Comparison of ENCODE assay signal across 10 cellular contexts in genomic region chr7:44463169-44463808, GRCh38. TPM values are rescaled to one million over a fixed set of nuclear protein-coding genes. Genes with fewer than 3 reads are reported as not detected.
DNase-seq lines count a peak whose midpoint lies in the region; ATAC-seq lines count a peak whose summit lies in the region.
"Had no signal": no experiment of that assay in that cellular context is flagged by ENCODE, and none has a peak within 500 bp of the region (broad histone marks: within the 10 kb centered on the region; RNA-seq: fewer than 3 reads in every experiment).

No MANE protein-coding gene starts in this region.

- ATAC-seq in GM19463 (IDR thresholded peaks at IDR 0.05; ENCODE audit: unreplicated experiment): no peak
- ATAC-seq in HG02763 (IDR thresholded peaks at IDR 0.05; ENCODE audit: unreplicated experiment): no peak
- ATAC-seq in stimulated activated naive CD8-positive, alpha-beta T cell treated with anti-CD3 and anti-CD28 coated beads, Interleukin-15, Interleukin-2, amounts not matched to agents 100 U/mL and 50 U/mL, for 24 hours: no peak
- ATAC-seq: activated T-cell treated with anti-CD3 and anti-CD28 coated beads, Interleukin-2, amount 50 U/mL, for 4 hours; effector memory CD8-positive, alpha-beta T cell had no signal

- no peaks in the 10 kb centered on the region for H3K9me3 Mint-ChIP-seq in activated T-helper 1 cell treated with anti-CD3 and anti-CD28 coated beads, Interleukin-12 subunit alpha, Interleukin-12 subunit beta, Interleukin-2, Interleukin-4 antibody, amounts not matched to agents 30 ng/mL and 10 ng/mL and 1 ng/mL, durations not matched to agents 14 hours and 24 hours and 36 hours
- H3K9me3 Mint-ChIP-seq: activated T-cell treated with anti-CD3 and anti-CD28 coated beads, Interleukin-2, amount 50 U/mL, for 4 hours; effector memory CD8-positive, alpha-beta T cell had no signal

- H3K27me3 Mint-ChIP-seq in activated T-helper 1 cell treated with anti-CD3 and anti-CD28 coated beads, Interleukin-12 subunit alpha, Interleukin-12 subunit beta, Interleukin-2, Interleukin-4 antibody, amounts not matched to agents 30 ng/mL and 10 ng/mL and 1 ng/mL, durations not matched to agents 14 hours and 24 hours and 36 hours (ENCODE audit: insufficient read depth): no peaks in the 10 kb centered on the region
- H3K27me3 Mint-ChIP-seq: effector memory CD8-positive, alpha-beta T cell had no signal

- H3K27ac Mint-ChIP-seq in activated T-helper 1 cell treated with anti-CD3 and anti-CD28 coated beads, Interleukin-12 subunit alpha, Interleukin-12 subunit beta, Interleukin-2, Interleukin-4 antibody, amounts not matched to agents 30 ng/mL and 10 ng/mL and 1 ng/mL, durations not matched to agents 14 hours and 24 hours and 36 hours: peak overlapping the region; percentile 15
- H3K27ac Mint-ChIP-seq: effector memory CD8-positive, alpha-beta T cell had no signal

- no peak overlapping the region for H3K4me3 Mint-ChIP-seq in activated T-helper 1 cell treated with anti-CD3 and anti-CD28 coated beads, Interleukin-12 subunit alpha, Interleukin-12 subunit beta, Interleukin-2, Interleukin-4 antibody, amounts not matched to agents 30 ng/mL and 10 ng/mL and 1 ng/mL, durations not matched to agents 14 hours and 24 hours and 36 hours
- H3K4me3 Mint-ChIP-seq: activated T-cell treated with anti-CD3 and anti-CD28 coated beads, Interleukin-2, amount 50 U/mL, for 4 hours; effector memory CD8-positive, alpha-beta T cell had no signal

- DNase-seq in EL (peak; percentile 18), myocyte (ENCODE audit: low read depth) (peak; percentile 80), epidermal melanocyte (ENCODE audit: insufficient read length, low spot score) (no peak)
- peak; percentile 38 for DNase-seq in Jurkat, Clone E6-1 (ENCODE audit: low read depth, low spot score)
- no peak for DNase-seq in activated T-helper 1 cell treated with anti-CD3 and anti-CD28 coated beads, Interleukin-12 subunit alpha, Interleukin-12 subunit beta, Interleukin-2, Interleukin-4 antibody, amounts not matched to agents 30 ng/mL and 10 ng/mL and 1 ng/mL, durations not matched to agents 14 hours and 24 hours and 36 hours (ENCODE audit: low spot score)
- DNase-seq in stimulated activated naive CD8-positive, alpha-beta T cell treated with anti-CD3 and anti-CD28 coated beads, Interleukin-15, Interleukin-2, amounts not matched to agents 100 U/mL and 50 U/mL, for 24 hours: no peak
- DNase-seq: activated T-cell treated with anti-CD3 and anti-CD28 coated beads, Interleukin-2, amount 50 U/mL, for 4 hours; effector memory CD8-positive, alpha-beta T cell had no signal

- peaks cover 55% of the 10 kb centered on the region for H3K4me1 Mint-ChIP-seq in activated T-helper 1 cell treated with anti-CD3 and anti-CD28 coated beads, Interleukin-12 subunit alpha, Interleukin-12 subunit beta, Interleukin-2, Interleukin-4 antibody, amounts not matched to agents 30 ng/mL and 10 ng/mL and 1 ng/mL, durations not matched to agents 14 hours and 24 hours and 36 hours (ENCODE audit: low read depth)

- intact Hi-C loops in activated T-helper 1 cell treated with anti-CD3 and anti-CD28 coated beads, Interleukin-12 subunit alpha, Interleukin-12 subunit beta, Interleukin-2, Interleukin-4 antibody, amounts not matched to agents 30 ng/mL and 10 ng/mL and 1 ng/mL, durations not matched to agents 14 hours and 24 hours and 36 hours (cut with micrococcal nuclease): loop anchor here (5.0 to 10.0 kb wide), 4 partner anchors 46 to 1528 kb away; partner anchors contain the start of genes MRPL32, PSMA2 and UBE2D4

- no peak overlapping the region for H3K4me3 ChIP-seq in Jurkat, Clone E6-1 (ENCODE audit: low read length)

- H3K36me3 Mint-ChIP-seq in activated T-helper 1 cell treated with anti-CD3 and anti-CD28 coated beads, Interleukin-12 subunit alpha, Interleukin-12 subunit beta, Interleukin-2, Interleukin-4 antibody, amounts not matched to agents 30 ng/mL and 10 ng/mL and 1 ng/mL, durations not matched to agents 14 hours and 24 hours and 36 hours (ENCODE audit: low read depth): peaks cover 39% of the 10 kb centered on the region

RNA-seq across cellular contexts. Expression of gene NUDCD3, which starts 27.2 kb away (rescaled TPM):
- polyA plus RNA-seq in Jurkat, Clone E6-1 (2012; ENCODE audit: insufficient read depth, insufficient read length): 42.5 TPM
- 77.9 and 83.1 TPM in 2 replicates for total RNA-seq in activated T-helper 1 cell treated with anti-CD3 and anti-CD28 coated beads, Interleukin-12 subunit alpha, Interleukin-12 subunit beta, Interleukin-2, Interleukin-4 antibody, amounts not matched to agents 30 ng/mL and 10 ng/mL and 1 ng/mL, durations not matched to agents 14 hours and 24 hours and 36 hours
- 84.3 and 101 TPM in 2 replicates for total RNA-seq in myocyte
- polyA plus RNA-seq in myocyte (2012): 142 TPM

Comparison
In these comparisons a context has a peak if more than half of its experiments do, and no peak if none do; other contexts are left out.
1. DNase-seq: peak in EL (single experiment), Jurkat, Clone E6-1 (single experiment) and myocyte (single experiment); none in activated T-helper 1 cell treated with anti-CD3 and anti-CD28 coated beads, Interleukin-12 subunit alpha, Interleukin-12 subunit beta, Interleukin-2, Interleukin-4 antibody, amounts not matched to agents 30 ng/mL and 10 ng/mL and 1 ng/mL, durations not matched to agents 14 hours and 24 hours and 36 hours (single experiment), epidermal melanocyte (single experiment) and stimulated activated naive CD8-positive, alpha-beta T cell treated with anti-CD3 and anti-CD28 coated beads, Interleukin-15, Interleukin-2, amounts not matched to agents 100 U/mL and 50 U/mL, for 24 hours (single experiment).